ENCODE assay signal across 9 cellular contexts in the genomic region with DNA sequence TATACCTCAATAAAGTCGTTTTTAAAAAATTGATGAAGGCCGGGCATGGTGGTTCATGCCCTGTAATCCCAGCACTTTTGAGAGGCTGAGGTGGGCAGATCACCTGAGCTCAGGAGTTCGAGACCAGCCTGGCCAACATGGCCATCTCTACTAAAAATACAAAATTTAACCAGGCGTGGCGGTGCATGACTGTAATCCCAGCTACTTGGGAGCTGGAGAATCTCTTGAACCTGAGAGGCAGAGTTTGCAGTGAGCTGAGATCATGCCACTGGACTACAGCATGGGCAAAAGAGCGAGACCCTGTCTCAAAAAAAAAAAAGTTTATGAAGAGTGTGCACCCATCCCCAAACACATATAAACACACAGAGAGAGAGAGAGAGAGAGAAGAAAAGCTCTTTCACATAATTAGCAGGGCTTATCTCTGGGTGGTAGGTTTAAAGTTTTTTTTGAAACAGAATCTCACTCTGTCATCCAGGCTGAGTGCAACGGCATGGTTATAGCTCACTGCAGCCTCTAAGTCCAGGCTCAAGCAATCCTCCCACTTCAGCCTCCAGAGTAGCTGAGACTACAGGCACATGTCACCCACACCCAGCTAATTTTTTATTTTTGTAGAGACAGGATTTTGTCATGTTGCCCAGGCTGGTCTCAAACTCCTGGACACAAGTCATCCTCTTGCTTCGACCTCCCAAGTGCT. TPM values are rescaled to one million over a fixed set of nuclear protein-coding genes. Genes with fewer than 3 reads are reported as not detected.
DNase-seq lines count a peak whose midpoint lies in the region; ATAC-seq and TF ChIP-seq lines count a peak whose summit lies in the region.
"Had no signal": no experiment of that assay in that cellular context is flagged by ENCODE, and none has a peak within 500 bp of the region (broad histone marks: within the 10 kb centered on the region; RNA-seq: fewer than 3 reads in every experiment).

No MANE protein-coding gene starts in this region.

- TF ChIP-seq POLR2A in stomach (IDR thresholded peaks at IDR 0.05): no peak

- H3K36me3 ChIP-seq in RWPE2 (ENCODE audit: low read depth) (peaks cover 62% of the 10 kb centered on the region), stomach (peaks cover 0 to 4% (median 0%) of the 10 kb centered on the region in 4 donors), WERI-Rb-1 (peaks cover 40% of the 10 kb centered on the region)

- peak overlapping the region; percentile 98 for H3K27ac Mint-ChIP-seq in activated naive CD4-positive, alpha-beta T cell treated with anti-CD3 and anti-CD28 coated beads for 36 hours

- peak overlapping the region; percentile 91 for H3K4me3 Mint-ChIP-seq in activated naive CD4-positive, alpha-beta T cell treated with anti-CD3 and anti-CD28 coated beads for 36 hours

- H3K27me3 ChIP-seq in RWPE2 (ENCODE audit: insufficient read depth, poor library complexity, severe bottlenecking) (no peaks in the 10 kb centered on the region), stomach (no peaks in the 10 kb centered on the region), WERI-Rb-1 (ENCODE audit: insufficient read depth, low read depth, severe bottlenecking) (no peaks in the 10 kb centered on the region)

- TF ChIP-seq CTCF in RWPE2 (IDR thresholded peaks at IDR 0.05; ENCODE audit: poor library complexity, severe bottlenecking) (no peak), stomach (IDR thresholded peaks at IDR 0.05) (no peak), WERI-Rb-1 (IDR thresholded peaks at IDR 0.05; ENCODE audit: low read depth, low read length) (no peak)

- no peaks in the 10 kb centered on the region for H3K27me3 Mint-ChIP-seq in activated naive CD4-positive, alpha-beta T cell treated with anti-CD3 and anti-CD28 coated beads for 36 hours (ENCODE audit: low read depth)

- H3K9me3 ChIP-seq in RWPE2 (ENCODE audit: severe bottlenecking) (no peaks in the 10 kb centered on the region), stomach (no peaks in the 10 kb centered on the region), WERI-Rb-1 (ENCODE audit: severe bottlenecking) (no peaks in the 10 kb centered on the region)

- H3K4me1 ChIP-seq in RWPE2 (ENCODE audit: insufficient read depth, poor library complexity, severe bottlenecking): peaks cover 37% of the 10 kb centered on the region
- H3K4me1 ChIP-seq in stomach: peaks cover 72 to 89% (median 80%) of the 10 kb centered on the region in 4 donors

- TF ChIP-seq EP300 in stomach (IDR thresholded peaks at IDR 0.05): no peak

- WGBS in stomach, 5 donors: 70 to 79% (median 76%) methylated on average over 8 of the region's 8 CpGs

- H3K4me3 ChIP-seq in RWPE2 (ENCODE audit: severe bottlenecking): no peak overlapping the region
- H3K4me3 ChIP-seq in stomach: no peak overlapping the region
- H3K4me3 ChIP-seq in WERI-Rb-1 (ENCODE audit: low read depth, low read length): no peak overlapping the region

- intact Hi-C loops in activated naive CD4-positive, alpha-beta T cell treated with anti-CD3 and anti-CD28 coated beads for 36 hours (cut with micrococcal nuclease): loop anchor here (1.0 to 2.0 kb wide), 2 partner anchors 10 to 17 kb away; no protein-coding TSS in a partner anchor
- intact Hi-C loops in stomach (cut with DNase I; ENCODE audit: low total_unique reads): no loop called here

- peaks cover 71% of the 10 kb centered on the region for H3K4me1 Mint-ChIP-seq in activated naive CD4-positive, alpha-beta T cell treated with anti-CD3 and anti-CD28 coated beads for 36 hours (ENCODE audit: low read depth)

- H3K9me3 Mint-ChIP-seq in activated naive CD4-positive, alpha-beta T cell treated with anti-CD3 and anti-CD28 coated beads for 36 hours: no peaks in the 10 kb centered on the region

- H3K27ac ChIP-seq in RWPE2 (ENCODE audit: poor library complexity, severe bottlenecking): peak overlapping the region; percentile 98
- H3K27ac ChIP-seq in epithelial cell of prostate: peak overlapping the region; percentile 100
- H3K27ac ChIP-seq in stomach: peak overlapping the region in 3 of 5 donors; percentile 98 to 100 (median 98)
- no peak overlapping the region for H3K27ac ChIP-seq in WERI-Rb-1

- ATAC-seq in RWPE2 (ENCODE audit: low read depth): no peak

- DNase-seq in activated naive CD4-positive, alpha-beta T cell treated with anti-CD3 and anti-CD28 coated beads for 36 hours: peak; percentile 29
- DNase-seq in activated naive CD4-positive, alpha-beta T cell (lab: John Stamatoyannopoulos, UW): no peak
- DNase-seq in RWPE2 (ENCODE audit: low spot score): no peak
- no peak for DNase-seq in epithelial cell of prostate (ENCODE audit: low read depth, low spot score)
- no peak for DNase-seq in stomach
- no peak for DNase-seq in WERI-Rb-1
- no peak for DNase-seq in AG08396 (ENCODE audit: low spot score)
- DNase-seq in HUDEP-2 (lab: John Stamatoyannopoulos, UW; ENCODE audit: unreplicated experiment in 76 of 76): no peak
- DNase-seq: NCI-H1694 had no signal

- CTCF ChIA-PET in activated naive CD4-positive, alpha-beta T cell treated with anti-CD3 and anti-CD28 coated beads for 36 hours (lab: Charles Lee): interaction anchor here (0.7 to 4.1 kb wide), 8 partner anchors 13 to 30 kb away, joined by 3 to 43 read pairs (median 6); no protein-coding TSS in a partner anchor

- H3K36me3 Mint-ChIP-seq in activated naive CD4-positive, alpha-beta T cell treated with anti-CD3 and anti-CD28 coated beads for 36 hours (ENCODE audit: low read depth): peaks cover 31% of the 10 kb centered on the region

RNA-seq across cellular contexts. Expression of gene SREBF1, which starts 3.0 kb away (rescaled TPM):
- total RNA-seq in activated naive CD4-positive, alpha-beta T cell treated with anti-CD3 and anti-CD28 coated beads for 36 hours: 10 to 100 TPM; 79.3 to 84.9 TPM
- 100 to 1,000 TPM in 3 of 5 donors, 10 to 100 TPM in 2; 18.9 to 207 (median 126) TPM for total RNA-seq in stomach
- polyA plus RNA-seq in stomach: 10 to 100 TPM; 13.1 to 64.5 (median 17.2) TPM
